9 cellular contexts compared by ENCODE assay signal in the genomic region with DNA sequence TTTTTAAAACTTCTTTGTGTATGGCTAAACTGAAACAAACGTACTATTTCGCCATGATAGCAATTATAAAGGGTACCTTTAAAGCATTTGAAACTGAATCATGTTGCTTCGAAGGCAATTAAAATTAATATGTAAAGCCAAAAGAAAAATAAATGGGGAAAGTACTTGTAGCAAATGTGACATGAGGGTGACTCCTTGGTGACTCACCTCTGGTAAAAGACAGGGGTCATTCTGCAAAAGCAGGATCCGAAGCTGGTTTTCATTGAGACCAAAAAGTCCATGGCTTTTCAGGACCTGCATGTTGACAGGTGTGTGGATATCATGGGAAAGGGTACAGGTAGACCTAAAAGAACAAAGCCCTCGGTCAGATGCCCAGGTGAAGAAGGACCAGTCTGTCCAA. TPM values are rescaled to one million over a fixed set of nuclear protein-coding genes. Genes with fewer than 3 reads are reported as not detected.
DNase-seq lines count a peak whose midpoint lies in the region; ATAC-seq and TF ChIP-seq lines count a peak whose summit lies in the region.
"Had no signal": no experiment of that assay in that cellular context is flagged by ENCODE, and none has a peak within 500 bp of the region (broad histone marks: within the 10 kb centered on the region; RNA-seq: fewer than 3 reads in every experiment).

No MANE protein-coding gene starts in this region.

- peaks cover 38% of the 10 kb centered on the region for H3K4me1 Mint-ChIP-seq in activated CD4-positive, alpha-beta memory T cell treated with anti-CD3 and anti-CD28 coated beads, Interleukin-2, amount 10 ng/mL, durations not matched to agents 7 days and 5 days

- peaks cover 34% of the 10 kb centered on the region for H3K36me3 Mint-ChIP-seq in activated CD4-positive, alpha-beta memory T cell treated with anti-CD3 and anti-CD28 coated beads, Interleukin-2, amount 10 ng/mL, durations not matched to agents 7 days and 5 days (ENCODE audit: low read depth)

- TF ChIP-seq CTCF in A673 (conservative IDR thresholded peaks at IDR 0.05; ENCODE audit: low read depth, low read length), result no peak
- no peak for TF ChIP-seq CTCF in fibroblast of pulmonary artery (IDR thresholded peaks at IDR 0.05; ENCODE audit: low read length, missing control alignments)
- no peak for TF ChIP-seq CTCF in dorsolateral prefrontal cortex (IDR thresholded peaks at IDR 0.05 in 54 of 56, conservative IDR thresholded peaks at IDR 0.05 in 2 of 56; ENCODE audit: low read depth in 1 of 56, partially characterized antibody in 56 of 56)

- no peak for DNase-seq in A673 (ENCODE audit: low spot score)
- DNase-seq in activated CD4-positive, alpha-beta memory T cell treated with anti-CD3 and anti-CD28 coated beads, Interleukin-2, amount 10 ng/mL, durations not matched to agents 7 days and 5 days, result no peak
- no peak for DNase-seq in fibroblast of pulmonary artery (ENCODE audit: low read depth)
- DNase-seq in dorsolateral prefrontal cortex, result no peak
- DNase-seq in NK-92 (lab: John Stamatoyannopoulos, UW; ENCODE audit: unreplicated experiment), result no peak
- DNase-seq: islet precursor cell had no signal

- no peaks in the 10 kb centered on the region for H3K9me3 Mint-ChIP-seq in activated CD4-positive, alpha-beta memory T cell treated with anti-CD3 and anti-CD28 coated beads, Interleukin-2, amount 10 ng/mL, durations not matched to agents 7 days and 5 days

- ATAC-seq in GM21576 (IDR thresholded peaks at IDR 0.05; ENCODE audit: unreplicated experiment) (no peak), GM19395 (IDR thresholded peaks at IDR 0.05; ENCODE audit: unreplicated experiment) (no peak)

- BruUV-seq in A673 (replicated peaks; lab: Mats Ljungman, UMichigan), result no TSS peak

- CTCF ChIA-PET in A673 (lab: Charles Lee), result no interaction called here
- CTCF ChIA-PET in activated CD4-positive, alpha-beta memory T cell treated with anti-CD3 and anti-CD28 coated beads, Interleukin-2, amount 10 ng/mL, durations not matched to agents 7 days and 5 days (lab: Charles Lee), result interaction anchor here (0.8 to 1.9 kb wide), 7 partner anchors 9 to 61 kb away, joined by 3 to 9 read pairs (median 4); no protein-coding TSS in a partner anchor

- POLR2A ChIA-PET in A673 (lab: Charles Lee; ENCODE audit: low non-redundant PET), result no interaction called here
- POLR2A ChIA-PET in activated CD4-positive, alpha-beta memory T cell treated with anti-CD3 and anti-CD28 coated beads, Interleukin-2, amount 10 ng/mL, durations not matched to agents 7 days and 5 days (lab: Charles Lee), result interaction anchor here (1.1 to 5.1 kb wide), 8 partner anchors 10 to 69 kb away, joined by 3 to 36 read pairs (median 8); no protein-coding TSS in a partner anchor

- H3K9me3 ChIP-seq in A673 (ENCODE audit: low read depth, low read length, poor library complexity, severe bottlenecking), result no peaks in the 10 kb centered on the region

- peak overlapping the region; percentile 75 for H3K27ac Mint-ChIP-seq in activated CD4-positive, alpha-beta memory T cell treated with anti-CD3 and anti-CD28 coated beads, Interleukin-2, amount 10 ng/mL, durations not matched to agents 7 days and 5 days

- intact Hi-C loops in A673 (cut with micrococcal nuclease; ENCODE audit: unreplicated experiment), result no loop called here
- intact Hi-C loops in dorsolateral prefrontal cortex (cut with DNase I), result no loop called here

- peak overlapping the region; percentile 93 for H3K4me3 ChIP-seq in A673 (ENCODE audit: low read depth, low read length, poor library complexity, severe bottlenecking)
- peak overlapping the region; percentile 75; the same call in 1 of the 2 replicates for H3K4me3 ChIP-seq in GM08714 (ENCODE audit: low read length)
- peak overlapping the region; percentile 67 for H3K4me3 ChIP-seq in fibroblast of pulmonary artery (replicated peaks; ENCODE audit: low read depth, low read length)
- H3K4me3 ChIP-seq in dorsolateral prefrontal cortex, result peak overlapping the region in 12 of 59 donors; percentile 55 to 78 (median 70)

- H3K36me3 ChIP-seq in A673 (ENCODE audit: insufficient read depth, low read length, poor library complexity, severe bottlenecking), result peaks cover 41% of the 10 kb centered on the region

- peaks cover 11% of the 10 kb centered on the region for H3K27me3 Mint-ChIP-seq in activated CD4-positive, alpha-beta memory T cell treated with anti-CD3 and anti-CD28 coated beads, Interleukin-2, amount 10 ng/mL, durations not matched to agents 7 days and 5 days

- no peak overlapping the region for H3K27ac ChIP-seq in A673 (ENCODE audit: low read depth, low read length, poor library complexity, severe bottlenecking)
- peak overlapping the region in 3 of 59 donors; percentile 39 to 59 (median 52) for H3K27ac ChIP-seq in dorsolateral prefrontal cortex

- peak overlapping the region; percentile 83 for H3K4me3 Mint-ChIP-seq in activated CD4-positive, alpha-beta memory T cell treated with anti-CD3 and anti-CD28 coated beads, Interleukin-2, amount 10 ng/mL, durations not matched to agents 7 days and 5 days

- H3K4me1 ChIP-seq in A673 (ENCODE audit: insufficient read depth, low read length, poor library complexity, severe bottlenecking), result peaks cover 7% of the 10 kb centered on the region

- H3K27me3 ChIP-seq in A673 (replicated peaks; ENCODE audit: insufficient read depth, low read depth, low read length, poor library complexity) (no peaks in the 10 kb centered on the region), dorsolateral prefrontal cortex (peaks cover 0 to 24% (median 0%) of the 10 kb centered on the region in 45 donors)

RNA-seq across cellular contexts. Expression of a gene that starts 1.5 kb away (rescaled TPM):
- total RNA-seq in A673 (2021), result 35.3 and 36.5 TPM in 2 replicates
- 10 to 100 TPM; 16.7 to 17.8 TPM for total RNA-seq in activated CD4-positive, alpha-beta memory T cell treated with anti-CD3 and anti-CD28 coated beads, Interleukin-2, amount 10 ng/mL, durations not matched to agents 7 days and 5 days
- 1 to 10 TPM; 1.5 to 6.0 (median 3.0) TPM for total RNA-seq in dorsolateral prefrontal cortex

RNA-seq across cellular contexts. Expression of a gene that starts 53.1 kb away (rescaled TPM):
- 2.5 and 4.2 TPM in 2 replicates for total RNA-seq in A673 (2021)
- under 1 TPM; 0.33 to 0.40 TPM for total RNA-seq in activated CD4-positive, alpha-beta memory T cell treated with anti-CD3 and anti-CD28 coated beads, Interleukin-2, amount 10 ng/mL, durations not matched to agents 7 days and 5 days
- total RNA-seq in dorsolateral prefrontal cortex, result 10 to 100 TPM in 119 of 120 experiments, 1 to 10 TPM in 1; 7.1 to 36.5 (median 21.1) TPM
